18 cellular contexts compared by ENCODE assay signal in genomic region chr14:96445844-96446710, GRCh38.
"Had no signal": no experiment of that assay in that cellular context is flagged by ENCODE, and none has a peak within 500 bp of the region (broad histone marks: within the 10 kb centered on the region; RNA-seq: fewer than 3 reads in every experiment).

No MANE protein-coding gene starts in this region.

- H3K36me3 Mint-ChIP-seq: naive thymus-derived CD8-positive, alpha-beta T cell; stimulated activated naive B cell treated with anti-CD40 and anti-IgM and Interleukin-4, amounts not matched to agents 10 μg/mL and 1 μg/mL and 100 μg/mL, for 72 hours had no signal

- DNase-seq: activated CD4-positive, CD25-positive, alpha-beta regulatory T cell treated with anti-CD3 and anti-CD28 coated beads, Interleukin-2, amount 50 U/mL, for 72 hours; activated naive CD4-positive, alpha-beta T cell treated with anti-CD3 and anti-CD28 coated beads, Interleukin-2, amount 50 U/mL, for 16 hours; activated T-cell treated with anti-CD3 and anti-CD28 coated beads, Interleukin-2, amount 50 U/mL, for 1 hour; hippocampal formation; left ventricle myocardium inferior; mucosa of descending colon; naive thymus-derived CD8-positive, alpha-beta T cell; stimulated activated CD4-positive, alpha-beta T cell treated with anti-CD3 and anti-CD28 coated beads, Interleukin-15, amount 100 ng/mL, for 24 hours; stimulated activated CD4-positive, alpha-beta T cell treated with anti-CD3 and anti-CD28 coated beads, Interleukin-4, amount 100 ng/mL, for 1 hour; stimulated activated naive B cell treated with anti-CD40 and anti-IgM and Interleukin-4, amounts not matched to agents 10 μg/mL and 1 μg/mL and 100 μg/mL, for 72 hours; tibial artery had no signal

- H3K27ac Mint-ChIP-seq: naive thymus-derived CD8-positive, alpha-beta T cell; stimulated activated naive B cell treated with anti-CD40 and anti-IgM and Interleukin-4, amounts not matched to agents 10 μg/mL and 1 μg/mL and 100 μg/mL, for 72 hours had no signal

- H3K4me1 ChIP-seq: esophagus muscularis mucosa, left ventricle myocardium inferior, right atrium auricular region had no signal

- FAIRE-seq: keratinocyte had no signal

- H3K9me3 Mint-ChIP-seq: naive thymus-derived CD8-positive, alpha-beta T cell; stimulated activated naive B cell treated with anti-CD40 and anti-IgM and Interleukin-4, amounts not matched to agents 10 μg/mL and 1 μg/mL and 100 μg/mL, for 72 hours had no signal

- H3K4me3 Mint-ChIP-seq: naive thymus-derived CD8-positive, alpha-beta T cell; stimulated activated naive B cell treated with anti-CD40 and anti-IgM and Interleukin-4, amounts not matched to agents 10 μg/mL and 1 μg/mL and 100 μg/mL, for 72 hours had no signal

- H3K36me3 ChIP-seq: cardiac muscle cell, esophagus muscularis mucosa, left ventricle myocardium inferior, neutrophil, right atrium auricular region, tibial artery had no signal

- H3K27me3 ChIP-seq: cardiac muscle cell, esophagus muscularis mucosa, neutrophil, right atrium auricular region had no signal

- H3K9me3 ChIP-seq: esophagus muscularis mucosa, left ventricle myocardium inferior, mucosa of descending colon, neutrophil, right atrium auricular region, tibial artery had no signal

- ATAC-seq: mucosa of descending colon; naive thymus-derived CD8-positive, alpha-beta T cell; stimulated activated naive B cell treated with anti-CD40 and anti-IgM and Interleukin-4, amounts not matched to agents 10 μg/mL and 1 μg/mL and 100 μg/mL, for 72 hours had no signal

- H3K27ac ChIP-seq: cardiac muscle cell, coronary artery, esophagus muscularis mucosa, left ventricle myocardium inferior, neutrophil, right atrium auricular region, skin epidermis, tibial artery had no signal

- H3K4me1 Mint-ChIP-seq: naive thymus-derived CD8-positive, alpha-beta T cell; stimulated activated naive B cell treated with anti-CD40 and anti-IgM and Interleukin-4, amounts not matched to agents 10 μg/mL and 1 μg/mL and 100 μg/mL, for 72 hours had no signal

- H3K4me3 ChIP-seq: cardiac muscle cell, coronary artery, esophagus muscularis mucosa, left ventricle myocardium inferior, mucosa of descending colon, right atrium auricular region, skin epidermis, tibial artery had no signal
